ENCODE assay signal across 1 cellular context in genomic region chr17:42778570-42778969, GRCh38.
TF ChIP-seq lines count a peak whose summit lies in the region.

No MANE protein-coding gene starts in this region.

TF ChIP-seq in K562, 482 proteins besides CTCF, POLR2A, EP300 and RAD21:
- no peak for TF ChIP-seq ZNF398 (CRISPR knock-in tag; IDR thresholded peaks at IDR 0.05)
- no peak for TF ChIP-seq TBL1XR1 (IDR thresholded peaks at IDR 0.05; ENCODE audit: low read length in 2 of 2)
- no peak for TF ChIP-seq MEIS2 (IDR thresholded peaks at IDR 0.05; ENCODE audit: partially characterized antibody)
- no peak for TF ChIP-seq POLR3A (IDR thresholded peaks at IDR 0.05; ENCODE audit: borderline replicate concordance, extremely low read depth, insufficient read depth, insufficient read length)
- no peak for TF ChIP-seq THRAP3 (IDR thresholded peaks at IDR 0.05; ENCODE audit: borderline replicate concordance)
- peak; percentile 57 for TF ChIP-seq MAFG (tag; conservative IDR thresholded peaks at IDR 0.05)
- TF ChIP-seq C11orf30 (IDR thresholded peaks at IDR 0.05; ENCODE audit: low read depth): peak; percentile 90
- TF ChIP-seq, protein P1, sequence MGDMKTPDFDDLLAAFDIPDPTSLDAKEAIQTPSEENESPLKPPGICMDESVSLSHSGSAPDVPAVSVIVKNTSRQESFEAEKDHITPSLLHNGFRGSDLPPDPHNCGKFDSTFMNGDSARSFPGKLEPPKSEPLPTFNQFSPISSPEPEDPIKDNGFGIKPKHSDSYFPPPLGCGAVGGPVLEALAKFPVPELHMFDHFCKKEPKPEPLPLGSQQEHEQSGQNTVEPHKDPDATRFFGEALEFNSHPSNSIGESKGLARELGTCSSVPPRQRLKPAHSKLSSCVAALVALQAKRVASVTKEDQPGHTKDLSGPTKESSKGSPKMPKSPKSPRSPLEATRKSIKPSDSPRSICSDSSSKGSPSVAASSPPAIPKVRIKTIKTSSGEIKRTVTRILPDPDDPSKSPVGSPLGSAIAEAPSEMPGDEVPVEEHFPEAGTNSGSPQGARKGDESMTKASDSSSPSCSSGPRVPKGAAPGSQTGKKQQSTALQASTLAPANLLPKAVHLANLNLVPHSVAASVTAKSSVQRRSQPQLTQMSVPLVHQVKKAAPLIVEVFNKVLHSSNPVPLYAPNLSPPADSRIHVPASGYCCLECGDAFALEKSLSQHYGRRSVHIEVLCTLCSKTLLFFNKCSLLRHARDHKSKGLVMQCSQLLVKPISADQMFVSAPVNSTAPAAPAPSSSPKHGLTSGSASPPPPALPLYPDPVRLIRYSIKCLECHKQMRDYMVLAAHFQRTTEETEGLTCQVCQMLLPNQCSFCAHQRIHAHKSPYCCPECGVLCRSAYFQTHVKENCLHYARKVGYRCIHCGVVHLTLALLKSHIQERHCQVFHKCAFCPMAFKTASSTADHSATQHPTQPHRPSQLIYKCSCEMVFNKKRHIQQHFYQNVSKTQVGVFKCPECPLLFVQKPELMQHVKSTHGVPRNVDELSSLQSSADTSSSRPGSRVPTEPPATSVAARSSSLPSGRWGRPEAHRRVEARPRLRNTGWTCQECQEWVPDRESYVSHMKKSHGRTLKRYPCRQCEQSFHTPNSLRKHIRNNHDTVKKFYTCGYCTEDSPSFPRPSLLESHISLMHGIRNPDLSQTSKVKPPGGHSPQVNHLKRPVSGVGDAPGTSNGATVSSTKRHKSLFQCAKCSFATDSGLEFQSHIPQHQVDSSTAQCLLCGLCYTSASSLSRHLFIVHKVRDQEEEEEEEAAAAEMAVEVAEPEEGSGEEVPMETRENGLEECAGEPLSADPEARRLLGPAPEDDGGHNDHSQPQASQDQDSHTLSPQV (IDR thresholded peaks at IDR 0.05): 0 out of 2 replicates have a peak, but pooled peaks have one; percentile 14
- no peak for TF ChIP-seq ZBTB33 (CRISPR knock-in tag; IDR thresholded peaks at IDR 0.05)
- no peak for TF ChIP-seq L3MBTL2 (IDR thresholded peaks at IDR 0.05)
- no peak for TF ChIP-seq ZBTB1 (CRISPR knock-in tag; IDR thresholded peaks at IDR 0.05; ENCODE audit: borderline replicate concordance, low read depth)
- no peak for TF ChIP-seq ZSCAN32 (CRISPR knock-in tag; IDR thresholded peaks at IDR 0.05)
- no peak for TF ChIP-seq CGGBP1 (CRISPR knock-in tag; IDR thresholded peaks at IDR 0.05)
- 0 out of 2 replicates have a peak, but pooled peaks have one; percentile 25 for TF ChIP-seq DPF2 (IDR thresholded peaks at IDR 0.05)
- no peak for TF ChIP-seq NFE2L1 (tag; IDR thresholded peaks at IDR 0.05; ENCODE audit: borderline replicate concordance, low read depth)
- TF ChIP-seq ARID3A (IDR thresholded peaks at IDR 0.05; ENCODE audit: borderline replicate concordance, low read depth, low read length): no peak
- peak; percentile 95 for TF ChIP-seq ZNF316 (IDR thresholded peaks at IDR 0.05)
- no peak for TF ChIP-seq MBD1 (CRISPR knock-in tag; IDR thresholded peaks at IDR 0.05)
- TF ChIP-seq NCOA6 (IDR thresholded peaks at IDR 0.05): no peak
- TF ChIP-seq ZFP30 (CRISPR knock-in tag; IDR thresholded peaks at IDR 0.05; ENCODE audit: borderline replicate concordance): no peak
- TF ChIP-seq FOXM1 (IDR thresholded peaks at IDR 0.05; ENCODE audit: low read depth): no peak
- TF ChIP-seq FOXM1 (CRISPR knock-in tag; IDR thresholded peaks at IDR 0.05; ENCODE audit: low read depth): no peak
- TF ChIP-seq ATF1 (CRISPR knock-in tag; IDR thresholded peaks at IDR 0.05): no peak
- TF ChIP-seq ATF1 (tag; IDR thresholded peaks at IDR 0.05): no peak
- TF ChIP-seq DACH1 (IDR thresholded peaks at IDR 0.05; ENCODE audit: partially characterized antibody): no peak
- TF ChIP-seq NCOA4 (IDR thresholded peaks at IDR 0.05; ENCODE audit: partially characterized antibody): no peak
- TF ChIP-seq ZNF324 (CRISPR knock-in tag; IDR thresholded peaks at IDR 0.05): no peak
- TF ChIP-seq MAFF (IDR thresholded peaks at IDR 0.05; ENCODE audit: low read length): peak; percentile 52; the same call in 1 of the 2 replicates
- no peak for TF ChIP-seq PHB (CRISPR knock-in tag; IDR thresholded peaks at IDR 0.05)
- no peak for TF ChIP-seq TRIM28 (IDR thresholded peaks at IDR 0.05)
- TF ChIP-seq MAFK (IDR thresholded peaks at IDR 0.05; ENCODE audit: low read length): peak; percentile 60
- TF ChIP-seq NONO (IDR thresholded peaks at IDR 0.05; ENCODE audit: low read depth in 2 of 2, low read length in 1 of 2): no peak
